18 cellular contexts compared by ENCODE assay signal in the genomic region with DNA sequence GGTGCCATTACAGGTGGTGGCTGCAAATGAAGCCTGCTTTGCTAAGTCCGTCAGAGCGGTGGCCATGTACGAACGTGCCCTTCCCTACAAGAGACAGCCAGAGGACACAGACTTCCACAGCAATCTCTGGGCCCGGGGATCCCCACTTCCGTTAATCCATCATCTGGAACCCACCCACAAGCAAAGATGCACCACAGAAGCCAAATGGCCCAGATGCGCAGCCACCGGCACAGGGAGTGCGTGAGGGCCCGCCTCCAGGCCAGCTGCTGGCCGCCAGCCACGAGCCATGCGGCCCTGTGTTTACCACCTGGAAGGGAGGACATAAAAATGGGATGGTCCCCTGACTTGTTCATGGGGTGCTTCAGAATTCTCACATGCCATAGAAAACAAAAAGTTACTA. TPM values are rescaled to one million over a fixed set of nuclear protein-coding genes. Genes with fewer than 3 reads are reported as not detected.
A peak's percentile ranks its signal among the peaks of the same experiment; 100 is the strongest.
DNase-seq lines count a peak whose midpoint lies in the region; ATAC-seq and TF ChIP-seq lines count a peak whose summit lies in the region.
"Had no signal": no experiment of that assay in that cellular context is flagged by ENCODE, and none has a peak within 500 bp of the region (broad histone marks: within the 10 kb centered on the region; RNA-seq: fewer than 3 reads in every experiment).

No MANE protein-coding gene starts in this region.

- intact Hi-C loops in dorsolateral prefrontal cortex (cut with DNase I): no loop called here
- intact Hi-C loops in sciatic nerve (cut with DNase I): no loop called here

- peak; percentile 8 for DNase-seq in DMS 273 (lab: John Stamatoyannopoulos, UW; ENCODE audit: unreplicated experiment)
- DNase-seq in DMS 273 treated with DMSO at 0.1 percent for 48 hours (lab: John Stamatoyannopoulos, UW): no peak
- DNase-seq in activated effector memory CD4-positive, alpha-beta T cell treated with anti-CD3 and anti-CD28 coated beads, Interleukin-2, amount 50 U/mL, for 16 hours: peak; percentile 36
- no peak for DNase-seq in activated effector memory CD4-positive, alpha-beta T cell treated with Interleukin-2 at 50 U/mL for 16 hours
- no peak for DNase-seq in dorsolateral prefrontal cortex
- peak; percentile 75 for DNase-seq in mesenteric fat pad (ENCODE audit: low spot score)
- no peak for DNase-seq in sciatic nerve (ENCODE audit: low spot score)
- DNase-seq: Calu3; CD8-positive, alpha-beta T cell; GDM1; GM23248 had no signal

- H3K27me3 ChIP-seq in dorsolateral prefrontal cortex: no peaks in the 10 kb centered on the region
- H3K27me3 ChIP-seq: BLaER1 treated with 17β-estradiol and CSF1 and Interleukin-3, amounts not matched to agents 10 nM and 100 nM had no signal

- no peak overlapping the region for H3K4me3 ChIP-seq in dorsolateral prefrontal cortex
- H3K4me3 ChIP-seq: A549; BLaER1 treated with 17β-estradiol and CSF1 and Interleukin-3, amounts not matched to agents 10 nM and 100 nM; GM23248; HAP-1 had no signal

- peak overlapping the region in 30 of 59 donors; percentile 0 to 74 (median 53) for H3K27ac ChIP-seq in dorsolateral prefrontal cortex
- H3K27ac ChIP-seq: 22Rv1; BLaER1 treated with 17β-estradiol and CSF1 and Interleukin-3, amounts not matched to agents 10 nM and 100 nM; GM23248 had no signal

- ATAC-seq in HG03196 (IDR thresholded peaks at IDR 0.05; ENCODE audit: unreplicated experiment) (no peak), sciatic nerve (no peak)
- ATAC-seq: A549; CD8-positive, alpha-beta T cell had no signal

- TF ChIP-seq CTCF in dorsolateral prefrontal cortex (IDR thresholded peaks at IDR 0.05 in 54 of 56, conservative IDR thresholded peaks at IDR 0.05 in 2 of 56; ENCODE audit: low read depth in 1 of 56, partially characterized antibody in 56 of 56): no peak

RNA-seq across cellular contexts. Expression of gene MRAP, which starts 22.1 kb away (rescaled TPM):
- 1 to 10 TPM in 30 of 120 experiments, under 1 TPM in 30, not detected in 60; 0.49 to 2.1 (median 1.00) TPM for total RNA-seq in dorsolateral prefrontal cortex
- 149 TPM for total RNA-seq in mesenteric fat pad
- total RNA-seq in sciatic nerve: 5.8 TPM
- total RNA-seq: Calu3; CD8-positive, alpha-beta T cell; GM23248; H4; HT-29 had no signal

RNA-seq across cellular contexts. Expression of gene MIS18A, which starts 41.9 kb away (rescaled TPM):
- total RNA-seq in dorsolateral prefrontal cortex: 10 to 100 TPM in 7 of 120 experiments, 1 to 10 TPM in 113; 4.5 to 12.7 (median 7.2) TPM
- 5.4 TPM for total RNA-seq in mesenteric fat pad
- 6.6 TPM for total RNA-seq in sciatic nerve

Comparison
In these comparisons a context has a peak if more than half of its experiments do, and no peak if none do; other contexts are left out.
1. DNase-seq: peak in DMS 273 (single experiment), activated effector memory CD4-positive, alpha-beta T cell treated with anti-CD3 and anti-CD28 coated beads, Interleukin-2, amount 50 U/mL, for 16 hours (single experiment) and mesenteric fat pad (single experiment); none in DMS 273 treated with DMSO at 0.1 percent for 48 hours (single experiment), activated effector memory CD4-positive, alpha-beta T cell treated with Interleukin-2 at 50 U/mL for 16 hours (single experiment), dorsolateral prefrontal cortex (0 of 10) and sciatic nerve (single experiment).
2. RNA of gene MRAP, which starts 22.1 kb away (total RNA-seq): 149 TPM in mesenteric fat pad (single experiment); 5.8 TPM in sciatic nerve (single experiment) and 0.49 to 2.1 TPM in dorsolateral prefrontal cortex; every median in the first group is over 10 times any median in the second.